1 cellular context compared by ENCODE assay signal in genomic region chr6:136288566-136289326, GRCh38.
TF ChIP-seq lines count a peak whose summit lies in the region.

No MANE protein-coding gene starts in this region.

TF ChIP-seq in HepG2, 621 proteins besides CTCF, POLR2A, EP300 and RAD21 (continued from another document and continues in another):
- TF ChIP-seq, protein P1, sequence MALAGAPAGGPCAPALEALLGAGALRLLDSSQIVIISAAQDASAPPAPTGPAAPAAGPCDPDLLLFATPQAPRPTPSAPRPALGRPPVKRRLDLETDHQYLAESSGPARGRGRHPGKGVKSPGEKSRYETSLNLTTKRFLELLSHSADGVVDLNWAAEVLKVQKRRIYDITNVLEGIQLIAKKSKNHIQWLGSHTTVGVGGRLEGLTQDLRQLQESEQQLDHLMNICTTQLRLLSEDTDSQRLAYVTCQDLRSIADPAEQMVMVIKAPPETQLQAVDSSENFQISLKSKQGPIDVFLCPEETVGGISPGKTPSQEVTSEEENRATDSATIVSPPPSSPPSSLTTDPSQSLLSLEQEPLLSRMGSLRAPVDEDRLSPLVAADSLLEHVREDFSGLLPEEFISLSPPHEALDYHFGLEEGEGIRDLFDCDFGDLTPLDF (CRISPR knock-in tag; IDR thresholded peaks at IDR 0.05), result no peak
- TF ChIP-seq, protein P2, sequence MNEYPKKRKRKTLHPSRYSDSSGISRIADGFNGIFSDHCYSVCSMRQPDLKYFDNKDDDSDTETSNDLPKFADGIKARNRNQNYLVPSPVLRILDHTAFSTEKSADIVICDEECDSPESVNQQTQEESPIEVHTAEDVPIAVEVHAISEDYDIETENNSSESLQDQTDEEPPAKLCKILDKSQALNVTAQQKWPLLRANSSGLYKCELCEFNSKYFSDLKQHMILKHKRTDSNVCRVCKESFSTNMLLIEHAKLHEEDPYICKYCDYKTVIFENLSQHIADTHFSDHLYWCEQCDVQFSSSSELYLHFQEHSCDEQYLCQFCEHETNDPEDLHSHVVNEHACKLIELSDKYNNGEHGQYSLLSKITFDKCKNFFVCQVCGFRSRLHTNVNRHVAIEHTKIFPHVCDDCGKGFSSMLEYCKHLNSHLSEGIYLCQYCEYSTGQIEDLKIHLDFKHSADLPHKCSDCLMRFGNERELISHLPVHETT (CRISPR knock-in tag; conservative IDR thresholded peaks at IDR 0.05), result no peak
- TF ChIP-seq ZNF160 (CRISPR knock-in tag; IDR thresholded peaks at IDR 0.05) (0 out of 2 replicates have a peak, but pooled peaks have one; percentile 14), ZFY (CRISPR knock-in tag; IDR thresholded peaks at IDR 0.05) (no peak), NFRKB (IDR thresholded peaks at IDR 0.05) (no peak), ZSCAN12 (CRISPR knock-in tag; IDR thresholded peaks at IDR 0.05) (no peak), IRF1 (CRISPR knock-in tag; IDR thresholded peaks at IDR 0.05; ENCODE audit: low read depth) (no peak), GMEB2 (CRISPR knock-in tag; IDR thresholded peaks at IDR 0.05; ENCODE audit: low read depth) (no peak), ZNF776 (CRISPR knock-in tag; IDR thresholded peaks at IDR 0.05) (no peak), JUND (CRISPR knock-in tag; IDR thresholded peaks at IDR 0.05) (no peak), STAT6 (CRISPR knock-in tag; IDR thresholded peaks at IDR 0.05; ENCODE audit: borderline replicate concordance) (peak; percentile 36; the same call in 1 of the 2 replicates), ZNF44 (CRISPR knock-in tag; IDR thresholded peaks at IDR 0.05) (no peak), ZNF605 (CRISPR knock-in tag; IDR thresholded peaks at IDR 0.05) (no peak), ONECUT2 (CRISPR knock-in tag; IDR thresholded peaks at IDR 0.05) (no peak), BCLAF1 (IDR thresholded peaks at IDR 0.05) (no peak), ESRRA (CRISPR knock-in tag; IDR thresholded peaks at IDR 0.05; ENCODE audit: low read depth) (no peak), GPBP1L1 (CRISPR knock-in tag; IDR thresholded peaks at IDR 0.05) (no peak), ATF4 (CRISPR knock-in tag; IDR thresholded peaks at IDR 0.05) (peak in 1 of 2 experiments; percentile 51; a peak in 1 of 4 replicates), GPN1 (CRISPR knock-in tag; IDR thresholded peaks at IDR 0.05; ENCODE audit: borderline replicate concordance) (no peak), ZNF619 (CRISPR knock-in tag; IDR thresholded peaks at IDR 0.05) (no peak), KMT2B (CRISPR knock-in tag; IDR thresholded peaks at IDR 0.05) (no peak), HOMEZ (CRISPR knock-in tag; IDR thresholded peaks at IDR 0.05; ENCODE audit: low read depth) (no peak), ZNF878 (CRISPR knock-in tag; IDR thresholded peaks at IDR 0.05) (no peak), MTA3 (CRISPR knock-in tag; IDR thresholded peaks at IDR 0.05) (no peak), ZNF609 (CRISPR knock-in tag; IDR thresholded peaks at IDR 0.05; ENCODE audit: borderline replicate concordance) (no peak), ZNF441 (CRISPR knock-in tag; IDR thresholded peaks at IDR 0.05; ENCODE audit: borderline replicate concordance) (no peak), MAF1 (CRISPR knock-in tag; IDR thresholded peaks at IDR 0.05; ENCODE audit: borderline replicate concordance) (0 out of 2 replicates have a peak, but pooled peaks have one; percentile 48), ZNF451 (CRISPR knock-in tag; IDR thresholded peaks at IDR 0.05) (no peak), ARID2 (CRISPR knock-in tag; IDR thresholded peaks at IDR 0.05; ENCODE audit: borderline replicate concordance) (peak; percentile 90; the same call in 1 of the 2 replicates)
- TF ChIP-seq, protein P3, sequence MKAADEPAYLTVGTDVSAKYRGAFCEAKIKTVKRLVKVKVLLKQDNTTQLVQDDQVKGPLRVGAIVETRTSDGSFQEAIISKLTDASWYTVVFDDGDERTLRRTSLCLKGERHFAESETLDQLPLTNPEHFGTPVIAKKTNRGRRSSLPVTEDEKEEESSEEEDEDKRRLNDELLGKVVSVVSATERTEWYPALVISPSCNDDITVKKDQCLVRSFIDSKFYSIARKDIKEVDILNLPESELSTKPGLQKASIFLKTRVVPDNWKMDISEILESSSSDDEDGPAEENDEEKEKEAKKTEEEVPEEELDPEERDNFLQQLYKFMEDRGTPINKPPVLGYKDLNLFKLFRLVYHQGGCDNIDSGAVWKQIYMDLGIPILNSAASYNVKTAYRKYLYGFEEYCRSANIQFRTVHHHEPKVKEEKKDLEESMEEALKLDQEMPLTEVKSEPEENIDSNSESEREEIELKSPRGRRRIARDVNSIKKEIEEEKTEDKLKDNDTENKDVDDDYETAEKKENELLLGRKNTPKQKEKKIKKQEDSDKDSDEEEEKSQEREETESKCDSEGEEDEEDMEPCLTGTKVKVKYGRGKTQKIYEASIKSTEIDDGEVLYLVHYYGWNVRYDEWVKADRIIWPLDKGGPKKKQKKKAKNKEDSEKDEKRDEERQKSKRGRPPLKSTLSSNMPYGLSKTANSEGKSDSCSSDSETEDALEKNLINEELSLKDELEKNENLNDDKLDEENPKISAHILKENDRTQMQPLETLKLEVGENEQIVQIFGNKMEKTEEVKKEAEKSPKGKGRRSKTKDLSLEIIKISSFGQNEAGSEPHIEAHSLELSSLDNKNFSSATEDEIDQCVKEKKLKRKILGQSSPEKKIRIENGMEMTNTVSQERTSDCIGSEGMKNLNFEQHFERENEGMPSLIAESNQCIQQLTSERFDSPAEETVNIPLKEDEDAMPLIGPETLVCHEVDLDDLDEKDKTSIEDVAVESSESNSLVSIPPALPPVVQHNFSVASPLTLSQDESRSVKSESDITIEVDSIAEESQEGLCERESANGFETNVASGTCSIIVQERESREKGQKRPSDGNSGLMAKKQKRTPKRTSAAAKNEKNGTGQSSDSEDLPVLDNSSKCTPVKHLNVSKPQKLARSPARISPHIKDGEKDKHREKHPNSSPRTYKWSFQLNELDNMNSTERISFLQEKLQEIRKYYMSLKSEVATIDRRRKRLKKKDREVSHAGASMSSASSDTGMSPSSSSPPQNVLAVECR (CRISPR knock-in tag; IDR thresholded peaks at IDR 0.05; ENCODE audit: borderline replicate concordance), result peak; percentile 65
